ENCODE assay signal across 8 cellular contexts in the genomic region with DNA sequence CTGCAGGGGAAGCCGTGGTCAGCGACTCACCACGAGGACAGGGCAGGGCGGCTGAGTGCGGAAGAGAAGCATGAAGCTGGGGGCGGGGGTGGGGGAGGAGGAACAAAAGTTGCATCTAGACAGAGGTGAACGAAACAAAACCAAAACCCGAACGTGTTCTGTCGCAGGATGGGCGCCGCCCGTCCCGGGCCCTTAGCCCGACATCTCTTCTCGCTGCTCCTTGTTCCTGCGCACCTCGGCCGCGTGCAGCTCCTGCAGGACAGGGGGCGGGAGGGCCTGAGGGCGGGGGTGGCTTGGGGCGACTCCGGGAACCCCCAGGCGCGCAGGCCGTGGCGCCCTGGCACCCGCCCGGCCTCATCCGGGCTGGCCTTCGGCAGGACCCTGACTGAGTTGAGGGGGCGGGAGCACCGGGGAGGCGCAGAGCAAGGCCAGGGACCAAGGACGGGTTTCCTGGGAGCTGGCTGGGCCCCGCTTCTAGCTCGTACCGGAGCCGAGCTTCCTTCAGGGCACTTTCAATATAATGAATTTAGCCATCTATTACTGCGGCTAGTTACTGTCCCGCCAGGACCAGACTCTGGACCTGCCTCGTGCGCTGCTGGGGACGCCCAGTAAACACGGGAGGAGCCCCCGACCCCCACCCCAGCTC. TPM values are rescaled to one million over a fixed set of nuclear protein-coding genes. Genes with fewer than 3 reads are reported as not detected.
DNase-seq lines count a peak whose midpoint lies in the region; ATAC-seq lines count a peak whose summit lies in the region.

No MANE protein-coding gene starts in this region.

- no peaks in the 10 kb centered on the region for H3K27me3 ChIP-seq in HUES64 (ENCODE audit: insufficient read depth, low read length)

- H3K4me1 ChIP-seq in HUES64 (ENCODE audit: insufficient read depth, low read length): no peaks in the 10 kb centered on the region

- DNase-seq in activated gamma-delta T cell (lab: John Stamatoyannopoulos, UW) (peak; percentile 44), hippocampal formation (lab: John Stamatoyannopoulos, UW) (no peak), NCI-H446 treated with DMSO at 0.1 percent for 48 hours (lab: John Stamatoyannopoulos, UW) (no peak), DMS 273 treated with DMSO at 0.1 percent for 48 hours (lab: John Stamatoyannopoulos, UW) (no peak)
- peak; percentile 51 to 55 for DNase-seq in stimulated activated CD4-positive, alpha-beta T cell treated with anti-CD3 and anti-CD28 coated beads, Interleukin-4, amount 100 ng/mL, for 4 hours

- H3K9me3 ChIP-seq in HUES64 (ENCODE audit: insufficient read depth, low read depth, low read length): no peaks in the 10 kb centered on the region

- peak overlapping the region; percentile 61; the same call in 1 of the 2 replicates for H3K9ac ChIP-seq in HUES64 (ENCODE audit: low read depth, low read length)

- H3K27ac ChIP-seq in HUES64 (ENCODE audit: low read depth, low read length): peak overlapping the region; percentile 35; the same call in 1 of the 2 replicates

- ATAC-seq in GM19035 (IDR thresholded peaks at IDR 0.05; ENCODE audit: unreplicated experiment): peak; percentile 33

- no peaks in the 10 kb centered on the region for H3K36me3 ChIP-seq in HUES64 (ENCODE audit: insufficient read depth, low read length)

- WGBS in HUES64: 11% methylated on average over 41 of the region's 47 CpGs

- H3K4me3 ChIP-seq in HUES64 (ENCODE audit: low read length) (peak overlapping the region; percentile 63), iPS-11a (ENCODE audit: low read depth, low read length) (peak overlapping the region; percentile 27)

RNA-seq across cellular contexts. Expression of a gene that starts 12.0 kb away (rescaled TPM):
- 58.0 TPM for polyA plus RNA-seq in HUES64 (2013, experiment 1 of 2)
- polyA plus RNA-seq in HUES64 (2013, experiment 2 of 2): 42.2 TPM

RNA-seq across cellular contexts. Expression of a gene that starts 14.4 kb away (rescaled TPM):
- polyA plus RNA-seq in HUES64 (2013, experiment 1 of 2): 11.4 TPM
- polyA plus RNA-seq in HUES64 (2013, experiment 2 of 2): 12.9 TPM

RNA-seq across cellular contexts. Expression of a gene that starts 16.8 kb away (rescaled TPM):
- polyA plus RNA-seq in HUES64 (2013, experiment 1 of 2): 13.6 TPM
- polyA plus RNA-seq in HUES64 (2013, experiment 2 of 2): 14.5 TPM

RNA-seq across cellular contexts. Expression of a gene that starts 55.2 kb away (rescaled TPM):
- polyA plus RNA-seq in HUES64 (2013, experiment 1 of 2): 1.1 TPM
- 1.2 TPM for polyA plus RNA-seq in HUES64 (2013, experiment 2 of 2)

Comparison
In these comparisons a context has a peak if more than half of its experiments do, and no peak if none do; other contexts are left out.
1. DNase-seq: peak in activated gamma-delta T cell (single experiment) and stimulated activated CD4-positive, alpha-beta T cell treated with anti-CD3 and anti-CD28 coated beads, Interleukin-4, amount 100 ng/mL, for 4 hours (2 of 2); none in hippocampal formation (0 of 2), NCI-H446 treated with DMSO at 0.1 percent for 48 hours (single experiment) and DMS 273 treated with DMSO at 0.1 percent for 48 hours (single experiment).